In the genomic region with DNA sequence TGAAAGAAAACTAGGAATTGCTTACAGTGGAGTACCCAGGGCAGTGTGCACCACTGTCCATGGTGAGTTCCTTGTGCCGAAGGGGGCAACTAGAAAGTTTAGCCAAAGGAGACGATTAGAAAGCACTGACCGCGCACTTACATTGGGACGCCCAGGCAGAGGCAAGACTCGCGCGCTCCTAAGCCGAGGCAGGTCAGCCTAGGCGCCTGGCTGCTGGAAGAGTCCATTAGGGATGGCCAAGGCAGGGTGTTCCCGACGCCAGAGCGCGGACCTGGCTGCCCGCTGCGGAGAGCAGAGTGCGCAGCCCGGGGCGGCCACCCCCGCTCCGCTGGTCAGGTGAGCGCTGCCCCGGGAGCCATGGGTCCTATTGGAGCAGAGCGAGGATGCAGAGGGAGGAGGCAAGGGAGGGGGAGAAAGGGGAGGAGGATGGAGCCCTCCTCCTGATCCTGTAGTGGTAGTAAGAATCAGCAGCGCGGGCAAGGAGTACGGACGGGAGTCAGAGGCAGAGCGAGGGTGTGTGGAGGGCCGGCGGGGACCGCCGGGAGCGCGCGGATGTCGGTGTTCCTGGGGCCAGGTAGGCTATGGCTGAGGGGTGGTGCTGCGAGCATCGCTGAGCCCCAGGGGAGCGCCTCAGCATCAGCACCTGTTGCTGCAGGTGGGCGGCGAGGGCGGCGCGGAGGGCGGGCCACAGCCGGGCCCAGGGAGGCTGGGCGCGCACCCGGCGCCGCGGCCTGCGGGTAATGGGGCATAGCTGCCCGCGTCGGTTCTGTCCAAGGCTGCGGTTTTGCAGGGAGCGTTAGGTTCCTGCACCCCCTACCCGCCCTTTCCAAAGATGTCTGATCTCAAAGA, we compare ENCODE assay signal across 8 cellular contexts. TPM values are rescaled to one million over a fixed set of nuclear protein-coding genes. Genes with fewer than 3 reads are reported as not detected.
DNase-seq lines count a peak whose midpoint lies in the region; ATAC-seq and TF ChIP-seq lines count a peak whose summit lies in the region.

A gene with protein sequence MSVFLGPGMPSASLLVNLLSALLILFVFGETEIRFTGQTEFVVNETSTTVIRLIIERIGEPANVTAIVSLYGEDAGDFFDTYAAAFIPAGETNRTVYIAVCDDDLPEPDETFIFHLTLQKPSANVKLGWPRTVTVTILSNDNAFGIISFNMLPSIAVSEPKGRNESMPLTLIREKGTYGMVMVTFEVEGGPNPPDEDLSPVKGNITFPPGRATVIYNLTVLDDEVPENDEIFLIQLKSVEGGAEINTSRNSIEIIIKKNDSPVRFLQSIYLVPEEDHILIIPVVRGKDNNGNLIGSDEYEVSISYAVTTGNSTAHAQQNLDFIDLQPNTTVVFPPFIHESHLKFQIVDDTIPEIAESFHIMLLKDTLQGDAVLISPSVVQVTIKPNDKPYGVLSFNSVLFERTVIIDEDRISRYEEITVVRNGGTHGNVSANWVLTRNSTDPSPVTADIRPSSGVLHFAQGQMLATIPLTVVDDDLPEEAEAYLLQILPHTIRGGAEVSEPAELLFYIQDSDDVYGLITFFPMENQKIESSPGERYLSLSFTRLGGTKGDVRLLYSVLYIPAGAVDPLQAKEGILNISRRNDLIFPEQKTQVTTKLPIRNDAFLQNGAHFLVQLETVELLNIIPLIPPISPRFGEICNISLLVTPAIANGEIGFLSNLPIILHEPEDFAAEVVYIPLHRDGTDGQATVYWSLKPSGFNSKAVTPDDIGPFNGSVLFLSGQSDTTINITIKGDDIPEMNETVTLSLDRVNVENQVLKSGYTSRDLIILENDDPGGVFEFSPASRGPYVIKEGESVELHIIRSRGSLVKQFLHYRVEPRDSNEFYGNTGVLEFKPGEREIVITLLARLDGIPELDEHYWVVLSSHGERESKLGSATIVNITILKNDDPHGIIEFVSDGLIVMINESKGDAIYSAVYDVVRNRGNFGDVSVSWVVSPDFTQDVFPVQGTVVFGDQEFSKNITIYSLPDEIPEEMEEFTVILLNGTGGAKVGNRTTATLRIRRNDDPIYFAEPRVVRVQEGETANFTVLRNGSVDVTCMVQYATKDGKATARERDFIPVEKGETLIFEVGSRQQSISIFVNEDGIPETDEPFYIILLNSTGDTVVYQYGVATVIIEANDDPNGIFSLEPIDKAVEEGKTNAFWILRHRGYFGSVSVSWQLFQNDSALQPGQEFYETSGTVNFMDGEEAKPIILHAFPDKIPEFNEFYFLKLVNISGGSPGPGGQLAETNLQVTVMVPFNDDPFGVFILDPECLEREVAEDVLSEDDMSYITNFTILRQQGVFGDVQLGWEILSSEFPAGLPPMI (N-terminal part only) (plus strand): TSS at position 454 of the 849 bp plus-strand sequence. CDS start 99 bp downstream, at position 553.

- 1 to 3% methylated on average over 57 to 59 of the region's 60 CpGs for WGBS in lower leg skin, 2 donors

- TF ChIP-seq POLR2A in lower leg skin (IDR thresholded peaks at IDR 0.05), result no peak

- DNase-seq in 8988T (peak; percentile 58), GM12864 (ENCODE audit: low read depth) (no peak), NCI-H1105 (lab: John Stamatoyannopoulos, UW) (peak; percentile 90), fibroblast of pulmonary artery (ENCODE audit: low read depth) (peak; percentile 33), lower leg skin (ENCODE audit: low spot score in 2 of 2) (no peak), GM10266 (ENCODE audit: extremely low spot score) (no peak)
- DNase-seq in activated CD4-positive, alpha-beta T cell treated with anti-CD3 and anti-CD28 coated beads, Interleukin-2, amount 50 U/mL, for 48 hours, result peak; percentile 8
- DNase-seq in naive thymus-derived CD8-positive, alpha-beta T cell, result peak in 2 of 10 donors; percentile 6 to 11

- peak within 1 kb of the TSS; percentile 29 to 78 (median 62) for H3K4me3 Mint-ChIP-seq in naive thymus-derived CD8-positive, alpha-beta T cell

- peaks cover 27 to 86% (median 51%) of the 10 kb centered on the region in 5 donors for H3K27me3 Mint-ChIP-seq in naive thymus-derived CD8-positive, alpha-beta T cell

- TF ChIP-seq CTCF in GM12864 (IDR thresholded peaks at IDR 0.05; ENCODE audit: low read depth, low read length, missing control alignments) (no peak), fibroblast of pulmonary artery (IDR thresholded peaks at IDR 0.05; ENCODE audit: low read length, missing control alignments) (no peak), lower leg skin (IDR thresholded peaks at IDR 0.05) (no peak), GM10266 (IDR thresholded peaks at IDR 0.05; ENCODE audit: control insufficient read depth, insufficient read depth, low read depth, missing control alignments) (no peak)

- H3K9me3 Mint-ChIP-seq in naive thymus-derived CD8-positive, alpha-beta T cell, result no peaks in the 10 kb centered on the region

- POLR2A ChIA-PET in naive thymus-derived CD8-positive, alpha-beta T cell (lab: Charles Lee), result no interaction called here

- H3K4me1 Mint-ChIP-seq in naive thymus-derived CD8-positive, alpha-beta T cell, result peaks cover 3 to 19% (median 11%) of the 10 kb centered on the region in 4 donors

- no peaks in the 10 kb centered on the region for H3K36me3 Mint-ChIP-seq in naive thymus-derived CD8-positive, alpha-beta T cell

- intact Hi-C loops in lower leg skin (cut with DNase I; ENCODE audit: low total_unique reads), result no loop called here

- peak; percentile 62 to 68 for ATAC-seq in naive thymus-derived CD8-positive, alpha-beta T cell

- peak within 1 kb of the TSS; percentile 30; the same call in 1 of the 2 replicates for H3K4me3 ChIP-seq in GM12864 (ENCODE audit: low read depth, low read length)
- H3K4me3 ChIP-seq in fibroblast of pulmonary artery (replicated peaks; ENCODE audit: low read depth, low read length), result peak within 1 kb of the TSS; percentile 6
- H3K4me3 ChIP-seq in lower leg skin (ENCODE audit: low read depth, poor library complexity, severe bottlenecking), result no peak within 1 kb of the TSS

- no peak within 1 kb of the TSS for H3K27ac Mint-ChIP-seq in naive thymus-derived CD8-positive, alpha-beta T cell

RNA-seq across cellular contexts. Expression of the gene that starts here (rescaled TPM):
- under 1 TPM; 0.08 to 0.13 TPM for total RNA-seq in naive thymus-derived CD8-positive, alpha-beta T cell
- polyA plus RNA-seq in naive thymus-derived CD8-positive, alpha-beta T cell, result under 1 TPM in 1 of 3 donors, not detected in 2; 0.37 TPM
- 1 to 10 TPM; 1.2 to 4.0 (median 2.7) TPM for total RNA-seq in lower leg skin

Comparison
In these comparisons a context has a peak if more than half of its experiments do, and no peak if none do; other contexts are left out.
1. Peak in ATAC-seq in naive thymus-derived CD8-positive, alpha-beta T cell; RNA of the gene not detected or under 1 TPM.
2. DNase-seq: peak in 8988T (single experiment), NCI-H1105 (single experiment), activated CD4-positive, alpha-beta T cell treated with anti-CD3 and anti-CD28 coated beads, Interleukin-2, amount 50 U/mL, for 48 hours (2 of 2) and fibroblast of pulmonary artery (single experiment); none in GM12864 (single experiment), lower leg skin (0 of 2) and GM10266 (single experiment).